Comparison of ENCODE assay signal across 14 cellular contexts in the genomic region with DNA sequence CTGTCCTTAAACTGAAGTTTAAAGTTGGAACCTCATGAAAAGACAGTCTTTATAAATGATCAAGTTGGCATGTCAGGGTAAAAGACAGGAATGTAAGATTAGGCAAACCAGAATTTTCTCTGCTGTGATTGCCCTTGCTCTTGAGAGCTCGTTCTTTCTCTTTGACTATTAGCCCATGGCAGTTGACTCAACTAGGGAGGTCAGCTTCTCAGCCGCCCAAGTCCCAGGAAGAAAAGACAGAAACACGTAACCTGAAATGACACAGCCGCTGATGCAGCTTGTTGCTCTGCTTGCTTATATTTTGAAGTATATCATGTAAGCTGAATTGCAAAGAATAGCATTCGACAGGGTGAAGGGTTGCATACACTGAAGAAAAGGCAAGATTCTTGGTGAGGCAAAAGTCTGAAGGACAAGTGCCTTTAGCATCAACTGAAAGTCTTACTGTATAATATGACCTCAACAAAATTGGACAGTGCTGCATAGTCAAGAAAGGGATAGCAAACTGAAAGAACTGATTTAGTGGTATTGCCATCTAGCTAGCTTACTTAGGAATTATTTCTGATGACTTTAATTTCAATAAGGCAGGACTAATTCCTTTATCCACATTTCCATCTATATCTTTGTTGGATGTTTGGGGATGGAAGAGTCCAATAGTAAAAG. TPM values are rescaled to one million over a fixed set of nuclear protein-coding genes. Genes with fewer than 3 reads are reported as not detected.
DNase-seq lines count a peak whose midpoint lies in the region; ATAC-seq and TF ChIP-seq lines count a peak whose summit lies in the region.
"Had no signal": no experiment of that assay in that cellular context is flagged by ENCODE, and none has a peak within 500 bp of the region (broad histone marks: within the 10 kb centered on the region; RNA-seq: fewer than 3 reads in every experiment).

No MANE protein-coding gene starts in this region.

- H4K20me1 ChIP-seq in osteoblast (ENCODE audit: insufficient read depth, low read length), result no peaks in the 10 kb centered on the region

- H3K9me3 ChIP-seq in thyroid gland, result no peaks in the 10 kb centered on the region
- no peaks in the 10 kb centered on the region for H3K9me3 ChIP-seq in osteoblast (ENCODE audit: low read depth, low read length)
- H3K9me3 ChIP-seq: upper lobe of right lung had no signal

- peaks cover 21% of the 10 kb centered on the region for H3K36me3 Mint-ChIP-seq in activated naive CD4-positive, alpha-beta T cell treated with anti-CD3 and anti-CD28 coated beads, Interleukin-2, amount 50 U/mL, for 24 hours

- no peaks in the 10 kb centered on the region for H3K9me3 Mint-ChIP-seq in activated naive CD4-positive, alpha-beta T cell treated with anti-CD3 and anti-CD28 coated beads, Interleukin-2, amount 50 U/mL, for 24 hours

- H3K27me3 ChIP-seq in thyroid gland (no peaks in the 10 kb centered on the region), osteoblast (ENCODE audit: insufficient read depth, low read length) (no peaks in the 10 kb centered on the region)
- H3K27me3 ChIP-seq: ascending aorta, MG63, upper lobe of right lung had no signal

- no peak for TF ChIP-seq POLR2A in thyroid gland (IDR thresholded peaks at IDR 0.05)

- ATAC-seq in GM21529 (IDR thresholded peaks at IDR 0.05; ENCODE audit: unreplicated experiment) (peak; percentile 96), HG03280 (IDR thresholded peaks at IDR 0.05; ENCODE audit: unreplicated experiment) (peak; percentile 75), esophagus mucosa (no peak)
- ATAC-seq: upper lobe of right lung had no signal

- H3K27ac ChIP-seq in thyroid gland, result no peak overlapping the region
- no peak overlapping the region for H3K27ac ChIP-seq in osteoblast (ENCODE audit: low read depth, low read length)
- H3K27ac ChIP-seq: ascending aorta, upper lobe of right lung had no signal

- no peaks in the 10 kb centered on the region for H3K36me3 ChIP-seq in thyroid gland
- H3K36me3 ChIP-seq in osteoblast (ENCODE audit: insufficient read depth, low read length), result no peaks in the 10 kb centered on the region
- H3K36me3 ChIP-seq: ascending aorta, MG63, upper lobe of right lung had no signal

- intact Hi-C loops in thyroid gland (cut with DNase I), result no loop called here

- H3K4me1 ChIP-seq in thyroid gland (no peaks in the 10 kb centered on the region), osteoblast (ENCODE audit: insufficient read depth, low read length) (no peaks in the 10 kb centered on the region)
- H3K4me1 ChIP-seq: ascending aorta, upper lobe of right lung had no signal

- H3K27me3 Mint-ChIP-seq in activated naive CD4-positive, alpha-beta T cell treated with anti-CD3 and anti-CD28 coated beads, Interleukin-2, amount 50 U/mL, for 24 hours, result no peaks in the 10 kb centered on the region
- H3K27me3 Mint-ChIP-seq: naive B cell had no signal

- H3K79me2 ChIP-seq in osteoblast (ENCODE audit: insufficient read depth, low read length), result no peaks in the 10 kb centered on the region

- H2AFZ ChIP-seq in osteoblast (ENCODE audit: low read length), result no peak overlapping the region

- H3K27ac Mint-ChIP-seq in activated naive CD4-positive, alpha-beta T cell treated with anti-CD3 and anti-CD28 coated beads, Interleukin-2, amount 50 U/mL, for 24 hours, result peak overlapping the region; percentile 23

- H3K4me3 Mint-ChIP-seq in activated naive CD4-positive, alpha-beta T cell treated with anti-CD3 and anti-CD28 coated beads, Interleukin-2, amount 50 U/mL, for 24 hours, result no peak overlapping the region

- no peak for DNase-seq in activated naive CD4-positive, alpha-beta T cell treated with Interleukin-2 at 50 U/mL for 16 hours
- DNase-seq in thyroid gland (peak; percentile 5 to 14), osteoblast (ENCODE audit: insufficient read length, low spot score, missing footprints) (no peak), COR-L47 (lab: John Stamatoyannopoulos, UW) (no peak)
- DNase-seq: activated CD8-positive, alpha-beta memory T cell treated with anti-CD3 and anti-CD28 coated beads, Interleukin-2, amount 50 U/mL, for 48 hours; effector memory CD4-positive, alpha-beta T cell; MG63; naive B cell; upper lobe of right lung had no signal

- H3K4me3 ChIP-seq in thyroid gland (replicated peaks in 1 of 3), result no peak overlapping the region
- no peak overlapping the region for H3K4me3 ChIP-seq in osteoblast (ENCODE audit: insufficient read depth, low read length)
- H3K4me3 ChIP-seq: ascending aorta, MG63, upper lobe of right lung had no signal

- H3K4me1 Mint-ChIP-seq in activated naive CD4-positive, alpha-beta T cell treated with anti-CD3 and anti-CD28 coated beads, Interleukin-2, amount 50 U/mL, for 24 hours, result peaks cover 78% of the 10 kb centered on the region

- 38 to 52% methylated on average over 5 of the region's 5 CpGs for whole genome bisulfite sequencing in thyroid gland, 2 donors

- no peak overlapping the region for H3K4me2 ChIP-seq in osteoblast (ENCODE audit: insufficient read depth, low read length)

- TF ChIP-seq CTCF in thyroid gland (IDR thresholded peaks at IDR 0.05) (no peak), osteoblast (IDR thresholded peaks at IDR 0.05; ENCODE audit: extremely low read depth, low read depth, low read length) (no peak)

RNA-seq across cellular contexts. Expression of a gene that starts 54.7 kb away (rescaled TPM):
- total RNA-seq in thyroid gland (10 to 100 TPM in 3 of 4 donors, 1 to 10 TPM in 1; 9.8 to 24.4 (median 11.9) TPM), osteoblast (0.88 and 2.2 TPM in 2 replicates), esophagus mucosa (2.6 TPM)

Comparison
In these comparisons a context has a peak if more than half of its experiments do, and no peak if none do; other contexts are left out.
1. DNase-seq: peak in thyroid gland (2 of 2); none in activated naive CD4-positive, alpha-beta T cell treated with Interleukin-2 at 50 U/mL for 16 hours (single experiment), osteoblast (single experiment) and COR-L47 (single experiment).